Comparison of ENCODE assay signal across 10 cellular contexts in the genomic region with DNA sequence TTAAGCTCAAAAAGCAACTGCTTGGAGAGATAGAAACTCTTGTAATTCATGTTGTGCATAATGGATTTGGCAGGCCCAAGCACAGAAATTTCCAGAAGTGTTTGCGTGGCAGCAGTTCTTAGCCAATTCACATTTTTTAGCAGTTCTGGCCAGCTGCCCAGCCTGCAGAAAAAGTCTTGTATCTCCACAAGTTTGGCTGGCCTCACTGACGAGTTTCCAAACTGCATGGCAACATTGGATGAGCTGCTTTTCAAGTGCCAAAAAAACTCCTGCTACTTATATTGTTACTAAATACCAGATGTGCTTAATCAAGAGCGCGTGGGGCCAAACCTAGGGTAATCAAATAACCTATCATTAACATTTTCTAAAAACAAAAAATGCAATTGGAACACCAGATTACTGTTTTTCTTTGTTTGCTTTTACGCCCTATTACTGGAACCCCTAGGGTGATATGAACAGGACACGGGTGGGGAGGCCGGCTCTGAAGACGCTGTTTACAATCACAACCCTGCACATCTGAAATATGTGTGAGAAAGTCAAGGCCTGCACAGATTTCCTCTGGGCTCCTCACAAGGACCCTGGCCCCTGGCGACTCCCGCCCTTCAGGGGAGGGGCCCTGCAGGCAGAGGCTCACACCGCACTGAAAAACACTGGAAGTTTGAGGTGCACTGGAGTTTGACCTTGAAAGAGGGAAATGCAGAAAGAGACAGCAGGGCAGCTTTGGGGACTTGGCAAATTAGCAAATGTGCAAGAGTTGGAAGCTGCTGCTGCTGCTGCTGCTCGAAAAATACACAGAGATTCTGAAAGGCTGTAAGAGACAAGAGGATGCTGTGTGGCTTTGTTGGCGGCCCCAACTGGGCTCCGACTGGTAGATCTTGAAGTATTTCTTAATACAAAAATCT. TPM values are rescaled to one million over a fixed set of nuclear protein-coding genes. Genes with fewer than 3 reads are reported as not detected.
DNase-seq lines count a peak whose midpoint lies in the region; ATAC-seq, FAIRE-seq and TF ChIP-seq lines count a peak whose summit lies in the region.
"Had no signal": no experiment of that assay in that cellular context is flagged by ENCODE, and none has a peak within 500 bp of the region (broad histone marks: within the 10 kb centered on the region; RNA-seq: fewer than 3 reads in every experiment).

No MANE protein-coding gene starts in this region.

- DNase-seq in IMR-90 (peak; percentile 98), astrocyte (ENCODE audit: low read depth) (peak; percentile 97), inferior parietal cortex (ENCODE audit: extremely low spot score) (peak; percentile 90), smooth muscle cell (lab: John Stamatoyannopoulos, UW; ENCODE audit: unreplicated experiment) (peak; percentile 43), cerebellar nuclear complex (lab: John Stamatoyannopoulos, UW) (no peak), OCI-M1 (lab: John Stamatoyannopoulos, UW) (no peak), SKM-1 treated with dmso at 0.1 percent for 144 hours (lab: John Stamatoyannopoulos, UW; ENCODE audit: unreplicated experiment) (no peak)
- DNase-seq: activated CD8-positive, alpha-beta memory T cell treated with anti-CD3 and anti-CD28 coated beads, Interleukin-2, amount 50 U/mL, for 48 hours had no signal

- no peak for TF ChIP-seq POLR2A in IMR-90 (IDR thresholded peaks at IDR 0.05; ENCODE audit: low read depth, low read length)

- H4K20me1 ChIP-seq in IMR-90 (ENCODE audit: insufficient read depth, low read length) (no peaks in the 10 kb centered on the region), astrocyte (ENCODE audit: insufficient read depth, low read length) (no peaks in the 10 kb centered on the region), smooth muscle cell (ENCODE audit: low read depth) (no peaks in the 10 kb centered on the region)

- H3K9ac ChIP-seq in IMR-90 (ENCODE audit: low read depth, low read length) (0 out of 2 replicates have a peak overlapping the region, but pooled peaks have one; percentile 27), astrocyte (ENCODE audit: low read length) (peak overlapping the region; percentile 89), smooth muscle cell (ENCODE audit: low read depth) (peak overlapping the region; percentile 84)

- peak overlapping the region; percentile 73; the same call in 1 of the 2 replicates for H3K14ac ChIP-seq in IMR-90 (replicated peaks; ENCODE audit: low read depth, low read length)

- H3K4me1 Mint-ChIP-seq in astrocyte (ENCODE audit: low read depth, unreplicated experiment) = peaks cover 53% of the 10 kb centered on the region

- TF ChIP-seq CTCF in IMR-90 (conservative IDR thresholded peaks at IDR 0.05; ENCODE audit: low read depth, low read length) = no peak
- TF ChIP-seq CTCF in astrocyte (IDR thresholded peaks at IDR 0.05; ENCODE audit: insufficient read depth, low read depth, low read length) = no peak
- no peak for TF ChIP-seq CTCF in smooth muscle cell (IDR thresholded peaks at IDR 0.05; ENCODE audit: borderline replicate concordance, insufficient read depth, poor library complexity, severe bottlenecking)

- intact Hi-C loops in IMR-90 (cut with micrococcal nuclease) = loop anchor here (1.0 to 5.0 kb wide), 2 partner anchors 10 to 68 kb away; no protein-coding TSS in a partner anchor

- peaks cover 36% of the 10 kb centered on the region for H3K4me1 ChIP-seq in IMR-90 (ENCODE audit: control insufficient read depth, insufficient read depth, low read length)
- H3K4me1 ChIP-seq in astrocyte (ENCODE audit: insufficient read depth, low read length) = peaks cover 54% of the 10 kb centered on the region
- peaks cover 42% of the 10 kb centered on the region for H3K4me1 ChIP-seq in smooth muscle cell (ENCODE audit: low read depth)

- peak overlapping the region; percentile 22; the same call in 1 of the 2 replicates for H3K4me2 ChIP-seq in IMR-90 (ENCODE audit: low read depth, low read length)
- H3K4me2 ChIP-seq in astrocyte (ENCODE audit: low read length) = peak overlapping the region; percentile 59
- H3K4me2 ChIP-seq in smooth muscle cell = peak overlapping the region; percentile 70

- H3K27me3 ChIP-seq in IMR-90 (ENCODE audit: control insufficient read depth, insufficient read depth, low read length) = no peaks in the 10 kb centered on the region; the same call in 1 of the 2 replicates
- H3K27me3 ChIP-seq in astrocyte (ENCODE audit: insufficient read depth, low read length) = no peaks in the 10 kb centered on the region
- H3K27me3 ChIP-seq in smooth muscle cell (ENCODE audit: low read depth) = no peaks in the 10 kb centered on the region

- dilution Hi-C loops in IMR-90 (cut with HindIII; ENCODE audit: low sequenced_read_pairs, unreplicated experiment) = no loop called here

- CTCF ChIA-PET in IMR-90 (lab: Yijun Ruan, JAX) = interaction anchor here (1.2 kb wide), 1 partner anchor 35 kb away, joined by 3 read pairs; no protein-coding TSS in a partner anchor

- H3K27ac Mint-ChIP-seq in astrocyte (ENCODE audit: unreplicated experiment) = peak overlapping the region; percentile 97

- peak; percentile 59 for FAIRE-seq in astrocyte (lab: Jason Lieb, UNC)
- FAIRE-seq: H1 had no signal

- H3K79me1 ChIP-seq in IMR-90 (ENCODE audit: low read depth in 1 of 2, low read length in 2 of 2) = peaks cover 0 to 4% of the 10 kb centered on the region in 2 experiments; a peak in 1 of 4 replicates

- POLR2A ChIA-PET in IMR-90 (lab: Charles Lee; ENCODE audit: unreplicated experiment) = no interaction called here

- peak overlapping the region; percentile 95 for H2BK120ac ChIP-seq in IMR-90 (ENCODE audit: low read depth, low read length)

- no CpG with 5 or more reads among the region's 14 CpGs for WGBS in IMR-90 (ENCODE audit: extremely low coverage in 2 of 2, insufficient read length in 1 of 2), 2 experiments
- WGBS in smooth muscle cell (ENCODE audit: low lambda C conversion rate) = 41% methylated on average over 14 of the region's 14 CpGs

- peak overlapping the region; percentile 65; the same call in 1 of the 2 replicates for H3K23ac ChIP-seq in IMR-90 (ENCODE audit: low read depth, low read length)

- H3K36me3 Mint-ChIP-seq in astrocyte (ENCODE audit: low read depth, unreplicated experiment) = no peaks in the 10 kb centered on the region

- peak overlapping the region; percentile 86 for H3K4ac ChIP-seq in IMR-90 (ENCODE audit: low read depth, low read length)

- no peaks in the 10 kb centered on the region for H3K36me3 ChIP-seq in IMR-90 (ENCODE audit: control insufficient read depth, insufficient read depth, low read length)
- H3K36me3 ChIP-seq in astrocyte (ENCODE audit: insufficient read depth, low read length) = no peaks in the 10 kb centered on the region
- no peaks in the 10 kb centered on the region for H3K36me3 ChIP-seq in smooth muscle cell (ENCODE audit: low read depth)

- in situ Hi-C loops in IMR-90 (cut with MboI; ENCODE audit: low sequenced_read_pairs) = no loop called here

- peak overlapping the region; percentile 92 for H2BK5ac ChIP-seq in IMR-90 (ENCODE audit: low read depth, low read length, poor library complexity, severe bottlenecking)

- H2BK15ac ChIP-seq in IMR-90 (ENCODE audit: low read depth, low read length) = peak overlapping the region; percentile 38; the same call in 1 of the 3 replicates

- no peak overlapping the region for H3K4me3 Mint-ChIP-seq in astrocyte (ENCODE audit: unreplicated experiment)

- no peak overlapping the region for H3K4me3 ChIP-seq in IMR-90 (ENCODE audit: insufficient read depth, low read depth, low read length)
- no peak overlapping the region for H3K4me3 ChIP-seq in astrocyte (ENCODE audit: insufficient read depth, low read depth, low read length)
- H3K4me3 ChIP-seq in smooth muscle cell = no peak overlapping the region

- H2AK9ac ChIP-seq in IMR-90 (replicated peaks; ENCODE audit: low read depth, low read length, poor library complexity) = no peak overlapping the region

- H3K9me3 ChIP-seq in IMR-90 (ENCODE audit: control insufficient read depth, insufficient read depth, low read length) (no peaks in the 10 kb centered on the region), astrocyte (ENCODE audit: insufficient read depth, low read depth, low read length) (no peaks in the 10 kb centered on the region), smooth muscle cell (replicated peaks; ENCODE audit: low read depth) (no peaks in the 10 kb centered on the region)

- peak overlapping the region in 1 of 2 experiments; percentile 84; a peak in 2 of 4 replicates for H4K8ac ChIP-seq in IMR-90 (ENCODE audit: low read depth in 2 of 2, low read length in 2 of 2)

- peak overlapping the region; percentile 89 for H4K91ac ChIP-seq in IMR-90 (ENCODE audit: insufficient read depth, low read depth, low read length)

- H3K9me1 ChIP-seq in IMR-90 (ENCODE audit: insufficient read depth, low read length) = peaks cover 10% of the 10 kb centered on the region

- H3K79me2 ChIP-seq in astrocyte (ENCODE audit: insufficient read depth, low read length) (no peaks in the 10 kb centered on the region), smooth muscle cell (ENCODE audit: low read depth) (no peaks in the 10 kb centered on the region)

- peaks cover 10% of the 10 kb centered on the region for H3K27me3 Mint-ChIP-seq in astrocyte (ENCODE audit: low read depth, unreplicated experiment)

- no peak for TF ChIP-seq RAD21 in IMR-90 (IDR thresholded peaks at IDR 0.05; ENCODE audit: low read length)

- H3K27ac ChIP-seq in IMR-90 (ENCODE audit: insufficient read depth, low read length) (peak overlapping the region; percentile 74), astrocyte (ENCODE audit: low read depth, low read length) (peak overlapping the region; percentile 92), smooth muscle cell (ENCODE audit: low read depth) (peak overlapping the region; percentile 99)

- H3K9me3 Mint-ChIP-seq in astrocyte (ENCODE audit: unreplicated experiment) = no peaks in the 10 kb centered on the region

- H3F3A ChIP-seq in smooth muscle cell (ENCODE audit: low read depth) = peaks cover 40% of the 10 kb centered on the region

- H2BK20ac ChIP-seq in IMR-90 (ENCODE audit: low read depth, low read length) = peak overlapping the region; percentile 65

- peak overlapping the region; percentile 77 for H3K18ac ChIP-seq in IMR-90 (ENCODE audit: low read depth, low read length)

- no peak overlapping the region for H2AK5ac ChIP-seq in IMR-90 (ENCODE audit: low read depth, low read length)

- peak overlapping the region; percentile 38 for H2AFZ ChIP-seq in IMR-90 (replicated peaks; ENCODE audit: low read length, poor library complexity)
- no peak overlapping the region for H2AFZ ChIP-seq in astrocyte (ENCODE audit: low read depth, low read length)
- peak overlapping the region; percentile 70 for H2AFZ ChIP-seq in smooth muscle cell (ENCODE audit: low read depth)

- ATAC-seq in IMR-90 (ENCODE audit: low read depth) = peak; percentile 40
- no peak for ATAC-seq in HG03135 (IDR thresholded peaks at IDR 0.05; ENCODE audit: unreplicated experiment)

- peak overlapping the region; percentile 50; the same call in 1 of the 2 replicates for H3K56ac ChIP-seq in IMR-90 (ENCODE audit: extremely low read depth, insufficient read depth, low read length)

- no TSS peak for BruUV-seq in IMR-90 (replicated peaks; lab: Mats Ljungman, UMichigan)

- H4K5ac ChIP-seq in IMR-90 (ENCODE audit: low read depth, low read length) = peak overlapping the region; percentile 55

RNA-seq across cellular contexts. Expression of gene TARBP1, which starts 55.2 kb away (rescaled TPM):
- 10.6 and 12.8 TPM in 2 replicates for total RNA-seq in IMR-90 (2012; rRNA removed)
- 16.0 and 17.7 TPM in 2 replicates for polyA plus RNA-seq in IMR-90 (2012; rRNA removed)
- polyA plus RNA-seq in IMR-90 (2012; cell fraction: cytosol; rRNA removed) = 2.9 and 4.6 TPM in 2 replicates
- 20.3 and 133 TPM in 2 replicates for polyA plus RNA-seq in IMR-90 (2012; cell fraction: nucleus; rRNA removed; ENCODE audit: low replicate concordance)
- 15.9 and 17.8 TPM in 2 replicates for total RNA-seq in astrocyte
- total RNA-seq in smooth muscle cell = 28.9 and 35.6 TPM in 2 replicates
- polyA plus RNA-seq in smooth muscle cell = 6.1 and 7.8 TPM in 2 replicates

Comparison
In these comparisons a context has a peak if more than half of its experiments do, and no peak if none do; other contexts are left out.
1. DNase-seq: peak in IMR-90 (single experiment), astrocyte (single experiment), inferior parietal cortex (single experiment) and smooth muscle cell (single experiment); none in cerebellar nuclear complex (0 of 2), OCI-M1 (single experiment) and SKM-1 treated with dmso at 0.1 percent for 144 hours (single experiment).
2. H3K9ac ChIP-seq: peak in every context shown above with its lines; median percentile 89 in astrocyte; 84 in smooth muscle cell; 27 in IMR-90.
3. Peak in every context shown above with its lines, with median percentiles within 50 percentile points of each other: H3K27ac ChIP-seq and H3K4me2 ChIP-seq.